In genomic region chr17:956905-957304, GRCh38 we compare ENCODE assay signal across 13 cellular contexts. TPM values are rescaled to one million over a fixed set of nuclear protein-coding genes. Genes with fewer than 3 reads are reported as not detected.
DNase-seq lines count a peak whose midpoint lies in the region; ATAC-seq and TF ChIP-seq lines count a peak whose summit lies in the region.
"Had no signal": no experiment of that assay in that cellular context is flagged by ENCODE, and none has a peak within 500 bp of the region (broad histone marks: within the 10 kb centered on the region; RNA-seq: fewer than 3 reads in every experiment).

No MANE protein-coding gene starts in this region.

- H3K4me1 ChIP-seq in SK-N-SH (ENCODE audit: control insufficient read depth in 1 of 2, insufficient read depth in 2 of 2, low read depth in 1 of 2, low read length in 1 of 2), result peaks cover 0 to 3% of the 10 kb centered on the region in 2 experiments; a peak in 1 of 4 replicates
- peaks cover 34% of the 10 kb centered on the region for H3K4me1 ChIP-seq in stomach smooth muscle (ENCODE audit: control insufficient read depth, insufficient read depth, low read length)
- H3K4me1 ChIP-seq in SJCRH30, result peaks cover 5% of the 10 kb centered on the region
- H3K4me1 ChIP-seq: pancreas had no signal

- CTCF ChIA-PET in SK-N-SH (lab: Yijun Ruan, JAX), result interaction anchor here (0.7 to 2.2 kb wide), 6 partner anchors 8 to 129 kb away, joined by 3 to 7 read pairs (median 3); no protein-coding TSS in a partner anchor

- peaks cover 7% of the 10 kb centered on the region for H3F3A ChIP-seq in SK-N-SH (replicated peaks; ENCODE audit: insufficient read depth)

- H3K4me3 ChIP-seq in SK-N-SH (ENCODE audit: low read depth in 2 of 2, low read length in 1 of 2) (no peak overlapping the region), stomach smooth muscle (ENCODE audit: low read length in 2 of 2) (no peak overlapping the region), SJCRH30 (no peak overlapping the region)
- H3K4me3 ChIP-seq: lung, pancreas had no signal

- H3K9me3 ChIP-seq in SK-N-SH, result no peaks in the 10 kb centered on the region
- H3K9me3 ChIP-seq in stomach smooth muscle (ENCODE audit: control insufficient read depth in 2 of 2, low read length in 2 of 2), result no peaks in the 10 kb centered on the region
- no peaks in the 10 kb centered on the region for H3K9me3 ChIP-seq in SJCRH30 (replicated peaks)
- H3K9me3 ChIP-seq: pancreas had no signal

- no peak overlapping the region for H3K4me3 Mint-ChIP-seq in glutamatergic neuron (ENCODE audit: unreplicated experiment)
- H3K4me3 Mint-ChIP-seq: activated CD4-positive, alpha-beta memory T cell treated with anti-CD3 and anti-CD28 coated beads for 36 hours; activated T-helper 17 cell treated with anti-CD3 and anti-CD28 coated beads, Interleukin-2, amount 50 U/mL, for 72 hours had no signal

- DNase-seq in SK-N-SH, result peak; percentile 64
- peak; percentile 85 for DNase-seq in RPMI7951 (ENCODE audit: low read depth)
- DNase-seq in glutamatergic neuron, result no peak
- DNase-seq in stimulated activated CD4-positive, alpha-beta T cell treated with anti-CD3 and anti-CD28 coated beads, Interleukin-2, amount 100 ng/mL, for 24 hours, result no peak
- no peak for DNase-seq in SJCRH30
- DNase-seq: activated CD4-positive, alpha-beta memory T cell treated with anti-CD3 and anti-CD28 coated beads for 36 hours; head of caudate nucleus had no signal

- H3K27me3 ChIP-seq in SK-N-SH (ENCODE audit: insufficient read depth) (peaks cover 16% of the 10 kb centered on the region; the same call in 1 of the 2 replicates), stomach smooth muscle (ENCODE audit: control insufficient read depth in 1 of 2, insufficient read depth in 2 of 2, low read length in 2 of 2) (no peaks in the 10 kb centered on the region), SJCRH30 (no peaks in the 10 kb centered on the region)
- H3K27me3 ChIP-seq: pancreas had no signal

- H3K27ac Mint-ChIP-seq in glutamatergic neuron (ENCODE audit: unreplicated experiment), result peak overlapping the region; percentile 43
- H3K27ac Mint-ChIP-seq: activated CD4-positive, alpha-beta memory T cell treated with anti-CD3 and anti-CD28 coated beads for 36 hours; activated T-helper 17 cell treated with anti-CD3 and anti-CD28 coated beads, Interleukin-2, amount 50 U/mL, for 72 hours had no signal

- ATAC-seq in SK-N-SH treated with all-trans-retinoic acid at 6 μM for 48 hours (no peak), GM19397 (IDR thresholded peaks at IDR 0.05; ENCODE audit: unreplicated experiment) (no peak)
- ATAC-seq: activated T-helper 17 cell treated with anti-CD3 and anti-CD28 coated beads, Interleukin-2, amount 50 U/mL, for 72 hours; pancreas had no signal

- TF ChIP-seq RAD21 in SK-N-SH (IDR thresholded peaks at IDR 0.05; ENCODE audit: low read length), result no peak

- no peak overlapping the region for H3K27ac ChIP-seq in SK-N-SH (ENCODE audit: low read depth in 2 of 2, low read length in 1 of 2)
- peak overlapping the region; percentile 66 for H3K27ac ChIP-seq in stomach smooth muscle (ENCODE audit: low read length)
- no peak overlapping the region for H3K27ac ChIP-seq in SJCRH30
- H3K27ac ChIP-seq: pancreas had no signal

- POLR2A ChIA-PET in SK-N-SH (lab: Yijun Ruan, JAX), result interaction anchor here (0.6 kb wide), 1 partner anchor 17 kb away, joined by 4 read pairs; no protein-coding TSS in a partner anchor

- H3K79me2 ChIP-seq in SK-N-SH (ENCODE audit: insufficient read depth), result peaks cover 5% of the 10 kb centered on the region; the same call in 1 of the 2 replicates

- TF ChIP-seq CTCF in SK-N-SH (IDR thresholded peaks at IDR 0.05) (no peak), glutamatergic neuron (IDR thresholded peaks at IDR 0.05; ENCODE audit: partially characterized antibody, unreplicated experiment) (no peak)

- no peaks in the 10 kb centered on the region for H3K9me2 ChIP-seq in SK-N-SH

- no peak overlapping the region for H2AFZ ChIP-seq in SK-N-SH (ENCODE audit: low read depth)

- TF ChIP-seq EP300 in SK-N-SH (IDR thresholded peaks at IDR 0.05; ENCODE audit: borderline replicate concordance in 1 of 2, low read depth in 1 of 2, low read length in 1 of 2), result no peak

- peaks cover 5% of the 10 kb centered on the region for H3K36me3 Mint-ChIP-seq in glutamatergic neuron (ENCODE audit: unreplicated experiment)
- H3K36me3 Mint-ChIP-seq: activated CD4-positive, alpha-beta memory T cell treated with anti-CD3 and anti-CD28 coated beads for 36 hours had no signal

- H4K20me1 ChIP-seq in SK-N-SH (ENCODE audit: insufficient read depth), result peaks cover 17% of the 10 kb centered on the region; the same call in 1 of the 2 replicates

- whole genome bisulfite sequencing in SK-N-SH (ENCODE audit: low lambda C conversion rate), result 29% methylated on average over 8 of the region's 8 CpGs

- H3K36me3 ChIP-seq in SK-N-SH (replicated peaks in 1 of 2; ENCODE audit: control insufficient read depth in 1 of 2, insufficient read depth in 2 of 2, low read length in 1 of 2) (no peaks in the 10 kb centered on the region), stomach smooth muscle (ENCODE audit: control insufficient read depth in 2 of 2, insufficient read depth in 2 of 2, low read length in 2 of 2) (no peaks in the 10 kb centered on the region), SJCRH30 (no peaks in the 10 kb centered on the region)
- H3K36me3 ChIP-seq: pancreas had no signal

- H3K9me3 Mint-ChIP-seq in glutamatergic neuron (ENCODE audit: unreplicated experiment), result peaks cover 12% of the 10 kb centered on the region
- H3K9me3 Mint-ChIP-seq: activated CD4-positive, alpha-beta memory T cell treated with anti-CD3 and anti-CD28 coated beads for 36 hours; activated T-helper 17 cell treated with anti-CD3 and anti-CD28 coated beads, Interleukin-2, amount 50 U/mL, for 72 hours had no signal

- H3K27me3 Mint-ChIP-seq in glutamatergic neuron (ENCODE audit: unreplicated experiment), result peaks cover 3% of the 10 kb centered on the region

- H3K4me2 ChIP-seq in SK-N-SH, result no peak overlapping the region

- H3K9ac ChIP-seq in SK-N-SH, result no peak overlapping the region
- H3K9ac ChIP-seq in stomach smooth muscle (ENCODE audit: low read length in 2 of 2), result no peak overlapping the region

- H3K4me1 Mint-ChIP-seq in glutamatergic neuron (ENCODE audit: low read depth, unreplicated experiment), result peaks cover 10% of the 10 kb centered on the region
- H3K4me1 Mint-ChIP-seq: activated T-helper 17 cell treated with anti-CD3 and anti-CD28 coated beads, Interleukin-2, amount 50 U/mL, for 72 hours had no signal

TF ChIP-seq in SK-N-SH, 30 proteins besides CTCF, POLR2A, EP300 and RAD21:
- TF ChIP-seq MXI1 (IDR thresholded peaks at IDR 0.05; ENCODE audit: low read depth, low read length), result peak; percentile 49; the same call in 1 of the 2 replicates
- TF ChIP-seq GATA2 (CRISPR knock-in tag; IDR thresholded peaks at IDR 0.05), result no peak; the same call in 1 of the 2 replicates
- TF ChIP-seq MEF2A (IDR thresholded peaks at IDR 0.05; ENCODE audit: borderline replicate concordance, low read depth), result no peak
- TF ChIP-seq CHD2 (IDR thresholded peaks at IDR 0.05; ENCODE audit: low read length, partially characterized antibody), result no peak
- no peak for TF ChIP-seq YY1 (IDR thresholded peaks at IDR 0.05; ENCODE audit: low read depth)

TF ChIP-seq in SK-N-SH treated with all-trans-retinoic acid at 6 μM for 48 hours, 23 proteins besides CTCF, POLR2A, EP300 and RAD21 (continues in another document):
- TF ChIP-seq PPARA (CRISPR knock-in tag; IDR thresholded peaks at IDR 0.05; ENCODE audit: borderline replicate concordance), result no peak
- no peak for TF ChIP-seq CSDC2 (CRISPR knock-in tag; IDR thresholded peaks at IDR 0.05)
- TF ChIP-seq, protein P1, sequence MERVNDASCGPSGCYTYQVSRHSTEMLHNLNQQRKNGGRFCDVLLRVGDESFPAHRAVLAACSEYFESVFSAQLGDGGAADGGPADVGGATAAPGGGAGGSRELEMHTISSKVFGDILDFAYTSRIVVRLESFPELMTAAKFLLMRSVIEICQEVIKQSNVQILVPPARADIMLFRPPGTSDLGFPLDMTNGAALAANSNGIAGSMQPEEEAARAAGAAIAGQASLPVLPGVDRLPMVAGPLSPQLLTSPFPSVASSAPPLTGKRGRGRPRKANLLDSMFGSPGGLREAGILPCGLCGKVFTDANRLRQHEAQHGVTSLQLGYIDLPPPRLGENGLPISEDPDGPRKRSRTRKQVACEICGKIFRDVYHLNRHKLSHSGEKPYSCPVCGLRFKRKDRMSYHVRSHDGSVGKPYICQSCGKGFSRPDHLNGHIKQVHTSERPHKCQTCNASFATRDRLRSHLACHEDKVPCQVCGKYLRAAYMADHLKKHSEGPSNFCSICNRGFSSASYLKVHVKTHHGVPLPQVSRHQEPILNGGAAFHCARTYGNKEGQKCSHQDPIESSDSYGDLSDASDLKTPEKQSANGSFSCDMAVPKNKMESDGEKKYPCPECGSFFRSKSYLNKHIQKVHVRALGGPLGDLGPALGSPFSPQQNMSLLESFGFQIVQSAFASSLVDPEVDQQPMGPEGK (CRISPR knock-in tag; IDR thresholded peaks at IDR 0.05; ENCODE audit: borderline replicate concordance), result no peak
- no peak for TF ChIP-seq TCF4 (CRISPR knock-in tag; IDR thresholded peaks at IDR 0.05; ENCODE audit: borderline replicate concordance)

RNA-seq across cellular contexts. Expression of gene NXN, which starts 22.7 kb away (rescaled TPM):
- polyA plus RNA-seq in SK-N-SH (2012; rRNA removed), result 19.5 and 23.9 TPM in 2 replicates
- 13.0 and 16.3 TPM in 2 replicates for polyA plus RNA-seq in SK-N-SH (2012; cell fraction: cytosol; rRNA removed)
- 16.6 and 20.7 TPM in 2 replicates for polyA plus RNA-seq in SK-N-SH (2012; cell fraction: nucleus; rRNA removed)
- 5.9 and 8.4 TPM in 2 replicates for total RNA-seq in RPMI7951 (2014; rRNA removed; shearing (Covaris generic))
- 177 TPM for total RNA-seq in glutamatergic neuron (ENCODE audit: unreplicated experiment)
- total RNA-seq in SJCRH30 (2014; rRNA removed; shearing (Covaris generic)), result 32.8 and 35.2 TPM in 2 replicates

RNA-seq across cellular contexts. Expression of gene TIMM22, which starts 40.0 kb away (rescaled TPM):
- 9.9 and 10.7 TPM in 2 replicates for polyA plus RNA-seq in SK-N-SH (2012; rRNA removed)
- 11.3 and 11.4 TPM in 2 replicates for polyA plus RNA-seq in SK-N-SH (2012; cell fraction: cytosol; rRNA removed)
- 5.0 and 5.2 TPM in 2 replicates for polyA plus RNA-seq in SK-N-SH (2012; cell fraction: nucleus; rRNA removed)
- 13.6 and 16.4 TPM in 2 replicates for total RNA-seq in RPMI7951 (2014; rRNA removed; shearing (Covaris generic))
- total RNA-seq in glutamatergic neuron (ENCODE audit: unreplicated experiment), result 22.0 TPM
- 15.6 and 17.4 TPM in 2 replicates for total RNA-seq in SJCRH30 (2014; rRNA removed; shearing (Covaris generic))

Comparison
In these comparisons a context has a peak if more than half of its experiments do, and no peak if none do; other contexts are left out.
1. DNase-seq: peak in SK-N-SH (single experiment) and RPMI7951 (single experiment); none in glutamatergic neuron (single experiment), stimulated activated CD4-positive, alpha-beta T cell treated with anti-CD3 and anti-CD28 coated beads, Interleukin-2, amount 100 ng/mL, for 24 hours (0 of 2) and SJCRH30 (0 of 2).